Comparison of ENCODE assay signal across 21 cellular contexts in genomic region chr6:104173680-104174079, GRCh38.
"Had no signal": no experiment of that assay in that cellular context is flagged by ENCODE, and none has a peak within 500 bp of the region (broad histone marks: within the 10 kb centered on the region; RNA-seq: fewer than 3 reads in every experiment).

No MANE protein-coding gene starts in this region.

- H3K36me3 ChIP-seq: MG63, SJSA1 had no signal

- H3K9me3 ChIP-seq: MG63, SJSA1 had no signal

- H3K27ac ChIP-seq: HL-60, SJSA1 had no signal

- H3K27me3 ChIP-seq: MG63, SJSA1 had no signal

- DNase-seq: KBM-7, MG63, NCI-H1092, NCI-H1105 treated with DMSO at 0.1 percent for 48 hours, NCI-H1417 treated with DMSO at 0.1 percent for 48 hours, NCI-H146, NCI-H1694 treated with DMSO at 0.1 percent for 48 hours, NCI-H1930, NCI-H2081, NCI-H2171, NCI-H226, NCI-H446, NCI-H510A treated with DMSO at 0.1 percent for 48 hours, NCI-H69, NCI-H774, Right ventricle myocardium superior, RPMI8226, SIG-M5 had no signal

- H3K4me1 ChIP-seq: SJSA1 had no signal

- H3K4me3 ChIP-seq: MG63, SJSA1, SK-N-MC had no signal
